In the genomic region with DNA sequence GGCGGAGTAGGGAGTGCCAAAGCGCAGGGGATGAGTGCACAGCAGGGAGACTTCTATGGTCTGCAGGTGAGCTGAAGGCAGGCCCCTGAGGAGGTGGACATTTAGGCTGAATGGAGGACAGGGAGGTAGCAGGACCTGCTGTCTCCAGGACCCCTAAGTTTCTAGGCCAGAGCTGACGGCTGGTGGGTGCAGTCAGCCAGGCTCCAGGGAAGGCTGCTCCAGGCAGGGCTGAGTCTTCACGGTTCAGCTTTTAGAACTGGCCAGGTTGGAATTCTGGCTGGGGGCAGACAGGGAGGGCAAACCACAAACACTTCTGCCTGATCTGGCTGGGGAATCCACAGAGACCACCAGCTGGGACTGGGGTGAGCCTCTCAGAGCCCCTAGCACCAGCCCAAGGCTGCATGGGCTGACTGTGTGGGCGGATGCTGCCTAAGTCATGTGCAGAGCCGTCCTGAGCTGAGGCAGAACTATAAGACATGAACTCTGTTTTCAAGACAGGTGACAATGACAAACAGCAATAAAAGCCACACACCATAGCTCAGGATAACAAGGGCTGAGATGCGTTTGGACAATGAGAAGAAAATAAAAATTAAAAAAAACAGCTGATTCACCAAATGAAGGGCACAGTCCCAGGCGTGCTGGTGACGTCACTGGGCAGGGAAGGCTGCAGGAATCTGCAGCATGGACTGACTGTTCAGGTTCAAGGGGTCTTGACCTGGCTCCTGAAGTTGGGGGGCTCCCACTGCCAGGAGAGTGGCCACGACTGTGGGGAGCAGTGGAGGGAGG, we compare ENCODE assay signal across 1 cellular context.
TF ChIP-seq lines count a peak whose summit lies in the region.

No MANE protein-coding gene starts in this region.

TF ChIP-seq in HepG2, 621 proteins besides CTCF, POLR2A, EP300 and RAD21 (continued from another document and continues in another):
- TF ChIP-seq, protein P1, sequence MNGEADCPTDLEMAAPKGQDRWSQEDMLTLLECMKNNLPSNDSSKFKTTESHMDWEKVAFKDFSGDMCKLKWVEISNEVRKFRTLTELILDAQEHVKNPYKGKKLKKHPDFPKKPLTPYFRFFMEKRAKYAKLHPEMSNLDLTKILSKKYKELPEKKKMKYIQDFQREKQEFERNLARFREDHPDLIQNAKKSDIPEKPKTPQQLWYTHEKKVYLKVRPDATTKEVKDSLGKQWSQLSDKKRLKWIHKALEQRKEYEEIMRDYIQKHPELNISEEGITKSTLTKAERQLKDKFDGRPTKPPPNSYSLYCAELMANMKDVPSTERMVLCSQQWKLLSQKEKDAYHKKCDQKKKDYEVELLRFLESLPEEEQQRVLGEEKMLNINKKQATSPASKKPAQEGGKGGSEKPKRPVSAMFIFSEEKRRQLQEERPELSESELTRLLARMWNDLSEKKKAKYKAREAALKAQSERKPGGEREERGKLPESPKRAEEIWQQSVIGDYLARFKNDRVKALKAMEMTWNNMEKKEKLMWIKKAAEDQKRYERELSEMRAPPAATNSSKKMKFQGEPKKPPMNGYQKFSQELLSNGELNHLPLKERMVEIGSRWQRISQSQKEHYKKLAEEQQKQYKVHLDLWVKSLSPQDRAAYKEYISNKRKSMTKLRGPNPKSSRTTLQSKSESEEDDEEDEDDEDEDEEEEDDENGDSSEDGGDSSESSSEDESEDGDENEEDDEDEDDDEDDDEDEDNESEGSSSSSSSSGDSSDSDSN (CRISPR knock-in tag; IDR thresholded peaks at IDR 0.05): peak; percentile 17; the same call in 1 of the 2 replicates
- no peak for TF ChIP-seq ZMYM2 (CRISPR knock-in tag; IDR thresholded peaks at IDR 0.05)
- no peak for TF ChIP-seq GFI1 (CRISPR knock-in tag; IDR thresholded peaks at IDR 0.05; ENCODE audit: borderline replicate concordance)
- no peak for TF ChIP-seq RBAK (CRISPR knock-in tag; IDR thresholded peaks at IDR 0.05)
- no peak for TF ChIP-seq BCL6 (CRISPR knock-in tag; IDR thresholded peaks at IDR 0.05)
- no peak for TF ChIP-seq RFXANK (CRISPR knock-in tag; IDR thresholded peaks at IDR 0.05)
- no peak for TF ChIP-seq ZNF12 (CRISPR knock-in tag; IDR thresholded peaks at IDR 0.05)
- TF ChIP-seq HDAC6 (IDR thresholded peaks at IDR 0.05; ENCODE audit: low read depth, low read length): no peak
- TF ChIP-seq ZFP90 (CRISPR knock-in tag; IDR thresholded peaks at IDR 0.05; ENCODE audit: borderline replicate concordance): no peak
- no peak for TF ChIP-seq PTBP1 (IDR thresholded peaks at IDR 0.05; ENCODE audit: low read depth, low read length, poor library complexity, severe bottlenecking)
- no peak for TF ChIP-seq NFYC (CRISPR knock-in tag; IDR thresholded peaks at IDR 0.05)
- TF ChIP-seq, protein P2, sequence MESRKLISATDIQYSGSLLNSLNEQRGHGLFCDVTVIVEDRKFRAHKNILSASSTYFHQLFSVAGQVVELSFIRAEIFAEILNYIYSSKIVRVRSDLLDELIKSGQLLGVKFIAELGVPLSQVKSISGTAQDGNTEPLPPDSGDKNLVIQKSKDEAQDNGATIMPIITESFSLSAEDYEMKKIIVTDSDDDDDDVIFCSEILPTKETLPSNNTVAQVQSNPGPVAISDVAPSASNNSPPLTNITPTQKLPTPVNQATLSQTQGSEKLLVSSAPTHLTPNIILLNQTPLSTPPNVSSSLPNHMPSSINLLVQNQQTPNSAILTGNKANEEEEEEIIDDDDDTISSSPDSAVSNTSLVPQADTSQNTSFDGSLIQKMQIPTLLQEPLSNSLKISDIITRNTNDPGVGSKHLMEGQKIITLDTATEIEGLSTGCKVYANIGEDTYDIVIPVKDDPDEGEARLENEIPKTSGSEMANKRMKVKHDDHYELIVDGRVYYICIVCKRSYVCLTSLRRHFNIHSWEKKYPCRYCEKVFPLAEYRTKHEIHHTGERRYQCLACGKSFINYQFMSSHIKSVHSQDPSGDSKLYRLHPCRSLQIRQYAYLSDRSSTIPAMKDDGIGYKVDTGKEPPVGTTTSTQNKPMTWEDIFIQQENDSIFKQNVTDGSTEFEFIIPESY (CRISPR knock-in tag; IDR thresholded peaks at IDR 0.05): no peak
- TF ChIP-seq NFATC3 (CRISPR knock-in tag; IDR thresholded peaks at IDR 0.05): no peak
- TF ChIP-seq CENPT (CRISPR knock-in tag; IDR thresholded peaks at IDR 0.05; ENCODE audit: low read depth): no peak
- TF ChIP-seq, protein P3, sequence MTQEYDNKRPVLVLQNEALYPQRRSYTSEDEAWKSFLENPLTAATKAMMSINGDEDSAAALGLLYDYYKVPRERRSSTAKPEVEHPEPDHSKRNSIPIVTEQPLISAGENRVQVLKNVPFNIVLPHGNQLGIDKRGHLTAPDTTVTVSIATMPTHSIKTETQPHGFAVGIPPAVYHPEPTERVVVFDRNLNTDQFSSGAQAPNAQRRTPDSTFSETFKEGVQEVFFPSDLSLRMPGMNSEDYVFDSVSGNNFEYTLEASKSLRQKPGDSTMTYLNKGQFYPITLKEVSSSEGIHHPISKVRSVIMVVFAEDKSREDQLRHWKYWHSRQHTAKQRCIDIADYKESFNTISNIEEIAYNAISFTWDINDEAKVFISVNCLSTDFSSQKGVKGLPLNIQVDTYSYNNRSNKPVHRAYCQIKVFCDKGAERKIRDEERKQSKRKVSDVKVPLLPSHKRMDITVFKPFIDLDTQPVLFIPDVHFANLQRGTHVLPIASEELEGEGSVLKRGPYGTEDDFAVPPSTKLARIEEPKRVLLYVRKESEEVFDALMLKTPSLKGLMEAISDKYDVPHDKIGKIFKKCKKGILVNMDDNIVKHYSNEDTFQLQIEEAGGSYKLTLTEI (CRISPR knock-in tag; conservative IDR thresholded peaks at IDR 0.05): no peak
- TF ChIP-seq ZSCAN22 (CRISPR knock-in tag; IDR thresholded peaks at IDR 0.05): no peak
- TF ChIP-seq, protein P4, sequence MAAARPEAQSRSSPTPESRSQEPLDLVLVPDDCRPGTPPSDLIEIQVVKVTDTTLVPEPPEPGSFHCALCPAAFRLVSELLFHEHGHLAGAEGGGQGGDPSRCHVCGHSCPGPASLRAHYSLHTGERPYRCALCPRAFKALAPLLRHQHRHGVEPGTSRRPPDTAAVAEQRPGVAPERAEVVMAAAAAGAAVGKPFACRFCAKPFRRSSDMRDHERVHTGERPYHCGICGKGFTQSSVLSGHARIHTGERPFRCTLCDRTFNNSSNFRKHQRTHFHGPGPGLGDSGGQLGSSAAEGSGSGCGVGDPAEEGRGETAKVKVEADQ (CRISPR knock-in tag; IDR thresholded peaks at IDR 0.05; ENCODE audit: borderline replicate concordance): no peak
- TF ChIP-seq, protein P5, sequence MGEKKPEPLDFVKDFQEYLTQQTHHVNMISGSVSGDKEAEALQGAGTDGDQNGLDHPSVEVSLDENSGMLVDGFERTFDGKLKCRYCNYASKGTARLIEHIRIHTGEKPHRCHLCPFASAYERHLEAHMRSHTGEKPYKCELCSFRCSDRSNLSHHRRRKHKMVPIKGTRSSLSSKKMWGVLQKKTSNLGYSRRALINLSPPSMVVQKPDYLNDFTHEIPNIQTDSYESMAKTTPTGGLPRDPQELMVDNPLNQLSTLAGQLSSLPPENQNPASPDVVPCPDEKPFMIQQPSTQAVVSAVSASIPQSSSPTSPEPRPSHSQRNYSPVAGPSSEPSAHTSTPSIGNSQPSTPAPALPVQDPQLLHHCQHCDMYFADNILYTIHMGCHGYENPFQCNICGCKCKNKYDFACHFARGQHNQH (CRISPR knock-in tag; IDR thresholded peaks at IDR 0.05): 0 out of 2 replicates have a peak, but pooled peaks have one; percentile 1
- TF ChIP-seq SP140L (CRISPR knock-in tag; IDR thresholded peaks at IDR 0.05; ENCODE audit: borderline replicate concordance): no peak
- no peak for TF ChIP-seq POGZ (CRISPR knock-in tag; IDR thresholded peaks at IDR 0.05)
- TF ChIP-seq, protein P6, sequence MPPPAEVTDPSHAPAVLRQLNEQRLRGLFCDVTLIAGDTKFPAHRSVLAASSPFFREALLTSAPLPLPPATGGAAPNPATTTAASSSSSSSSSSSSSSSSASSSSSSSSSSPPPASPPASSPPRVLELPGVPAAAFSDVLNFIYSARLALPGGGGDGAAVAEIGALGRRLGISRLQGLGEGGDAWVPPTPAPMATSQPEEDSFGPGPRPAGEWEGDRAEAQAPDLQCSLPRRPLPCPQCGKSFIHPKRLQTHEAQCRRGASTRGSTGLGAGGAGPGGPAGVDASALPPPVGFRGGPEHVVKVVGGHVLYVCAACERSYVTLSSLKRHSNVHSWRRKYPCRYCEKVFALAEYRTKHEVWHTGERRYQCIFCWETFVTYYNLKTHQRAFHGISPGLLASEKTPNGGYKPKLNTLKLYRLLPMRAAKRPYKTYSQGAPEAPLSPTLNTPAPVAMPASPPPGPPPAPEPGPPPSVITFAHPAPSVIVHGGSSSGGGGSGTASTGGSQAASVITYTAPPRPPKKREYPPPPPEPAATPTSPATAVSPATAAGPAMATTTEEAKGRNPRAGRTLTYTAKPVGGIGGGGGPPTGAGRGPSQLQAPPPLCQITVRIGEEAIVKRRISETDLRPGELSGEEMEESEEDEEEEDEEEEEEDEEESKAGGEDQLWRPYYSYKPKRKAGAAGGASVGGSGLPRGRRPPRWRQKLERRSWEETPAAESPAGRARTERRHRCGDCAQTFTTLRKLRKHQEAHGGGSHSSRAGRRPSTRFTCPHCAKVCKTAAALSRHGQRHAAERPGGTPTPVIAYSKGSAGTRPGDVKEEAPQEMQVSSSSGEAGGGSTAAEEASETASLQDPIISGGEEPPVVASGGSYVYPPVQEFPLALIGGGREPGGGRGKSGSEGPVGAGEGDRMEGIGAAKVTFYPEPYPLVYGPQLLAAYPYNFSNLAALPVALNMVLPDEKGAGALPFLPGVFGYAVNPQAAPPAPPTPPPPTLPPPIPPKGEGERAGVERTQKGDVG (CRISPR knock-in tag; IDR thresholded peaks at IDR 0.05; ENCODE audit: borderline replicate concordance): no peak
- peak; percentile 8; the same call in 1 of the 2 replicates for TF ChIP-seq ZNF350 (CRISPR knock-in tag; IDR thresholded peaks at IDR 0.05; ENCODE audit: borderline replicate concordance, low read depth)
- no peak for TF ChIP-seq ADNP (CRISPR knock-in tag; IDR thresholded peaks at IDR 0.05)
- no peak for TF ChIP-seq SOX6 (IDR thresholded peaks at IDR 0.05)
- TF ChIP-seq SOX6 (CRISPR knock-in tag; IDR thresholded peaks at IDR 0.05): no peak
- no peak for TF ChIP-seq MTA1 (CRISPR knock-in tag; IDR thresholded peaks at IDR 0.05; ENCODE audit: borderline replicate concordance)
- no peak for TF ChIP-seq HCFC1 (IDR thresholded peaks at IDR 0.05; ENCODE audit: low read depth, low read length)
- TF ChIP-seq SMYD3 (CRISPR knock-in tag; IDR thresholded peaks at IDR 0.05): no peak
- TF ChIP-seq, protein P7, sequence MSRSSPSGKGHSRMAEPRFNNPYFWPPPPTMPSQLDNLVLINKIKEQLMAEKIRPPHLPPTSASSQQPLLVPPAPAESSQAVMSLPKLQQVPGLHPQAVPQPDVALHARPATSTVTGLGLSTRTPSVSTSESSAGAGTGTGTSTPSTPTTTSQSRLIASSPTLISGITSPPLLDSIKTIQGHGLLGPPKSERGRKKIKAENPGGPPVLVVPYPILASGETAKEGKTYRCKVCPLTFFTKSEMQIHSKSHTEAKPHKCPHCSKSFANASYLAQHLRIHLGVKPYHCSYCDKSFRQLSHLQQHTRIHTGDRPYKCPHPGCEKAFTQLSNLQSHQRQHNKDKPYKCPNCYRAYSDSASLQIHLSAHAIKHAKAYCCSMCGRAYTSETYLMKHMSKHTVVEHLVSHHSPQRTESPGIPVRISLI (CRISPR knock-in tag; IDR thresholded peaks at IDR 0.05; ENCODE audit: borderline replicate concordance): peak; percentile 29; the same call in 1 of the 2 replicates
- 0 out of 2 replicates have a peak, but pooled peaks have one; percentile 5 for TF ChIP-seq ZFP36L1 (CRISPR knock-in tag; IDR thresholded peaks at IDR 0.05)
- TF ChIP-seq, protein P8, sequence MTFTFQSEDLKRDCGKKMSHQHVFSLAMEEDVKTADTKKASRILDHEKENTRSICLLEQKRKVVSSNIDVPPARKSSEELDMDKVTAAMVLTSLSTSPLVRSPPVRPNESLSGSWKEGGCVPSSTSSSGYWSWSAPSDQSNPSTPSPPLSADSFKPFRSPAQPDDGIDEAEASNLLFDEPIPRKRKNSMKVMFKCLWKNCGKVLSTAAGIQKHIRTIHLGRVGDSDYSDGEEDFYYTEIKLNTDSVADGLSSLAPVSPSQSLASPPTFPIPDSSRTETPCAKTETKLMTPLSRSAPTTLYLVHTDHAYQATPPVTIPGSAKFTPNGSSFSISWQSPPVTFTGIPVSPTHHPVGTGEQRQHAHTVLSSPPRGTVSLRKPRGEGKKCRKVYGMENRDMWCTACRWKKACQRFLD (CRISPR knock-in tag; IDR thresholded peaks at IDR 0.05; ENCODE audit: borderline replicate concordance): 0 out of 2 replicates have a peak, but pooled peaks have one; percentile 54
- TF ChIP-seq SKI (IDR thresholded peaks at IDR 0.05; ENCODE audit: partially characterized antibody): no peak
- no peak for TF ChIP-seq ELF3 (CRISPR knock-in tag; IDR thresholded peaks at IDR 0.05)
